In genomic region chr20:15507151-15507550, GRCh38 we compare ENCODE assay signal across 2 cellular contexts.
TF ChIP-seq lines count a peak whose summit lies in the region.

No MANE protein-coding gene starts in this region.

TF ChIP-seq in HEK293, 187 proteins besides CTCF, POLR2A, EP300 and RAD21:
- TF ChIP-seq PRDM2 (tag by site-specific recombination; IDR thresholded peaks at IDR 0.05; ENCODE audit: borderline replicate concordance) (no peak), ZFP69B (tag by site-specific recombination; IDR thresholded peaks at IDR 0.05) (no peak), ZNF366 (tag by site-specific recombination; conservative IDR thresholded peaks at IDR 0.05) (peak; percentile 48; the same call in 1 of the 2 replicates), ZNF398 (tag by site-specific recombination; IDR thresholded peaks at IDR 0.05) (no peak), KLF9 (tag by site-specific recombination; IDR thresholded peaks at IDR 0.05; ENCODE audit: low read depth) (no peak), ZNF416 (tag by site-specific recombination; IDR thresholded peaks at IDR 0.05) (no peak), SCRT1 (tag by site-specific recombination; IDR thresholded peaks at IDR 0.05; ENCODE audit: borderline replicate concordance) (no peak)

TF ChIP-seq in WTC11, 78 proteins besides CTCF, POLR2A, EP300 and RAD21 (continued from another document):
- TF ChIP-seq AFF4 (CRISPR knock-in tag; IDR thresholded peaks at IDR 0.05; ENCODE audit: borderline replicate concordance): no peak
- TF ChIP-seq ETV6 (CRISPR knock-in tag; IDR thresholded peaks at IDR 0.05): no peak
- TF ChIP-seq ZNF512 (CRISPR knock-in tag; IDR thresholded peaks at IDR 0.05; ENCODE audit: borderline replicate concordance): 0 out of 2 replicates have a peak, but pooled peaks have one; percentile 68
- no peak for TF ChIP-seq TP53 (CRISPR knock-in tag; IDR thresholded peaks at IDR 0.05)
TF ChIP-seq in WTC11: peak in this region for 1.
